In genomic region chr9:136230365-136230764, GRCh38 we compare ENCODE assay signal across 19 cellular contexts. TPM values are rescaled to one million over a fixed set of nuclear protein-coding genes. Genes with fewer than 3 reads are reported as not detected.
"Had no signal": no experiment of that assay in that cellular context is flagged by ENCODE, and none has a peak within 500 bp of the region (broad histone marks: within the 10 kb centered on the region; RNA-seq: fewer than 3 reads in every experiment).

No MANE protein-coding gene starts in this region.

- H3K9me3 ChIP-seq: esophagus muscularis mucosa, gastroesophageal sphincter, heart right ventricle, mucosa of descending colon, neutrophil, tibial artery had no signal

- ATAC-seq: gastroesophageal sphincter; heart right ventricle; mucosa of descending colon; naive thymus-derived CD4-positive, alpha-beta T cell; stimulated activated naive CD8-positive, alpha-beta T cell treated with anti-CD3 and anti-CD28 coated beads, Interleukin-15, Interleukin-2, amounts not matched to agents 100 U/mL and 50 U/mL, for 24 hours had no signal

- H3K27ac ChIP-seq: esophagus muscularis mucosa, gastroesophageal sphincter, heart right ventricle, neutrophil, parathyroid adenoma, tibial artery had no signal

- H3K4me3 Mint-ChIP-seq: activated naive CD8-positive, alpha-beta T cell; T-helper 1 cell treated with Interleukin-12 subunit alpha and Interleukin-12 subunit beta and Interleukin-4 antibody, amounts not matched to agents 30 μg/mL and 1 μg/mL, for 36 hours had no signal

- H3K36me3 ChIP-seq: neutrophil had no signal

- H3K4me3 ChIP-seq: esophagus muscularis mucosa, gastroesophageal sphincter, heart right ventricle, mucosa of descending colon, tibial artery had no signal

- H3K27me3 ChIP-seq: esophagus muscularis mucosa, gastroesophageal sphincter, heart right ventricle, neutrophil, tibial artery had no signal

- H3K27me3 Mint-ChIP-seq: activated naive CD8-positive, alpha-beta T cell; naive thymus-derived CD4-positive, alpha-beta T cell had no signal

- H3K36me3 Mint-ChIP-seq: activated naive CD8-positive, alpha-beta T cell had no signal

- H3K27ac Mint-ChIP-seq: activated naive CD8-positive, alpha-beta T cell had no signal

- H3K9me3 Mint-ChIP-seq: activated T-helper 1 cell treated with anti-CD3 and anti-CD28 coated beads, Interleukin-12 subunit alpha, Interleukin-12 subunit beta, Interleukin-2, Interleukin-4 antibody, amounts not matched to agents 30 ng/mL and 10 ng/mL and 1 ng/mL, durations not matched to agents 14 hours and 24 hours and 36 hours; T-helper 1 cell treated with Interleukin-12 subunit alpha and Interleukin-12 subunit beta and Interleukin-4 antibody, amounts not matched to agents 30 μg/mL and 1 μg/mL, for 36 hours had no signal

- H3K4me1 ChIP-seq: esophagus muscularis mucosa, gastroesophageal sphincter, parathyroid adenoma, tibial artery had no signal

- DNase-seq: activated CD4-positive, alpha-beta T cell treated with anti-CD3 and anti-CD28 coated beads, Interleukin-2, amount 50 U/mL, for 1 hour; activated CD8-positive, alpha-beta memory T cell treated with anti-CD3 and anti-CD28 coated beads, Interleukin-2, amount 50 U/mL, for 4 hours; cerebellar nuclear complex; effector CD4-positive, alpha-beta T cell; heart right ventricle; mesenchymal stem cell; mucosa of descending colon; naive thymus-derived CD4-positive, alpha-beta T cell; stimulated activated naive CD8-positive, alpha-beta T cell treated with anti-CD3 and anti-CD28 coated beads, Interleukin-15, Interleukin-2, amounts not matched to agents 100 U/mL and 50 U/mL, for 24 hours; tibial artery had no signal

RNA-seq across cellular contexts. Expression of gene LHX3, which starts 25.4 kb away (rescaled TPM):
- total RNA-seq: activated T-helper 1 cell treated with anti-CD3 and anti-CD28 coated beads, Interleukin-12 subunit alpha, Interleukin-12 subunit beta, Interleukin-2, Interleukin-4 antibody, amounts not matched to agents 30 ng/mL and 10 ng/mL and 1 ng/mL, durations not matched to agents 14 hours and 24 hours and 36 hours; bronchial epithelial cell; esophagus muscularis mucosa; gastroesophageal sphincter; heart right ventricle; mucosa of descending colon; urinary bladder had no signal
- polyA plus RNA-seq: heart right ventricle; naive thymus-derived CD4-positive, alpha-beta T cell; urinary bladder had no signal
